ENCODE assay signal across 14 cellular contexts in the genomic region with DNA sequence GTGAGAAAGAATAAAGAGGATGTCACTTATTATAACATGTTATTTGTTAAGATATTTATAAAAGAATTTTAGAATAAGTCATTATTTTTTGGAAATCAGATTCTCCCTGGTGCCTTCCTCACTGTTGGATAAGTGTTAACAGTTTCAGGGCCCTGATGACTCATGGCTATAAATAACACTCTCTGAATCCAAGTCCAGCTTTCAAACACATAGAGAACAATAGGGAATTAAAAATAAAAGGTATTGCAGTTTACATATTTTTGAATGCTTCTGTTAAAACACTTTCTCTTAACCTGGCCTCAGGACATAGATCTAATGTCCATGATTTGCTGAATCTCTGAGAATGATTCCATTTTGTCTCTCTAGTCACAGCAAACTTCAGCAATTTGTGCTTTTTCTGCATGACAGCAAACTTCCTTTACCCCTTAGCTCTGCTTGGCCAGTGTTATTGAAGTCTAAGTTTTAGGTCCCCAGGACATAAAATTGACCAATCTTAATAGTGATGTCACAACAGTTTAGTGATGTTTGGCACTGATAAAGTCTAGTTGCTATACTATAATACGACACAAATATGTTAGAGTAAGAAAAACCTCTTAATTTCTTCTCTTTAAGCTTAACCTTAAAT.
DNase-seq lines count a peak whose midpoint lies in the region; ATAC-seq and TF ChIP-seq lines count a peak whose summit lies in the region.
"Had no signal": no experiment of that assay in that cellular context is flagged by ENCODE, and none has a peak within 500 bp of the region (broad histone marks: within the 10 kb centered on the region; RNA-seq: fewer than 3 reads in every experiment).

No MANE protein-coding gene starts in this region.

- ATAC-seq in HCT116 (no peak), gastroesophageal sphincter (peak; percentile 77)

- no peak for DNase-seq in HCT116 (ENCODE audit: low read depth, low spot score)
- DNase-seq in SK-N-SH: no peak
- no peak for DNase-seq in NCI-H524 (lab: John Stamatoyannopoulos, UW)
- no peak for DNase-seq in GM10248 (ENCODE audit: extremely low spot score)
- DNase-seq in activated T-cell treated with anti-CD3 and anti-CD28 coated beads, Interleukin-2, amount 50 U/mL, for 1 hour: no peak
- no peak for DNase-seq in cerebellar nuclear complex (lab: John Stamatoyannopoulos, UW)
- DNase-seq: activated gamma-delta T cell treated with Interleukin-2 at 50 U/mL for 16 hours, hippocampal formation, NCI-H2081, retina, stomach, T1000 had no signal

- CTCF ChIA-PET in HCT116 (lab: Charles Lee): no interaction called here
- CTCF ChIA-PET in SK-N-SH (lab: Yijun Ruan, JAX): no interaction called here
- CTCF ChIA-PET in GM10248 (lab: Yijun Ruan, JAX): interaction anchor here (0.9 kb wide), 1 partner anchor 8 kb away, joined by 3 read pairs; no protein-coding TSS in a partner anchor

- H3K27me3 ChIP-seq in HCT116 (ENCODE audit: insufficient read depth, low read length) (no peaks in the 10 kb centered on the region), SK-N-SH (ENCODE audit: insufficient read depth) (no peaks in the 10 kb centered on the region), gastroesophageal sphincter (no peaks in the 10 kb centered on the region), rectal smooth muscle tissue (ENCODE audit: control insufficient read depth, insufficient read depth, low read length) (no peaks in the 10 kb centered on the region)
- H3K27me3 ChIP-seq: stomach had no signal

- H4K20me1 ChIP-seq in HCT116 (ENCODE audit: insufficient read depth): no peaks in the 10 kb centered on the region
- H4K20me1 ChIP-seq in SK-N-SH (ENCODE audit: insufficient read depth): no peaks in the 10 kb centered on the region

- RAD21 ChIA-PET in HCT116 (lab: Charles Lee; ENCODE audit: low non-redundant PET in 1 of 2, low total read pairs in 2 of 2, uncharacterized antibody in 2 of 2, unreplicated experiment in 2 of 2): no interaction called here

- H3K4me3 ChIP-seq in HCT116 (replicated peaks in 1 of 2; ENCODE audit: low read depth in 1 of 2, low read length in 2 of 2): no peak overlapping the region
- H3K4me3 ChIP-seq in SK-N-SH (ENCODE audit: low read depth in 2 of 2, low read length in 1 of 2): no peak overlapping the region
- no peak overlapping the region for H3K4me3 ChIP-seq in gastroesophageal sphincter
- no peak overlapping the region for H3K4me3 ChIP-seq in rectal smooth muscle tissue (ENCODE audit: low read length)
- H3K4me3 ChIP-seq: stomach had no signal

- TF ChIP-seq POLR2A in HCT116 (IDR thresholded peaks at IDR 0.05; ENCODE audit: borderline replicate concordance, extremely low read depth, insufficient read depth, insufficient read length): no peak
- no peak for TF ChIP-seq POLR2A in gastroesophageal sphincter (IDR thresholded peaks at IDR 0.05)

- H3K9me3 ChIP-seq in HCT116 (ENCODE audit: control insufficient read depth in 1 of 2, insufficient read depth in 1 of 2, low read depth in 1 of 2, low read length in 2 of 2): no peaks in the 10 kb centered on the region
- no peaks in the 10 kb centered on the region for H3K9me3 ChIP-seq in SK-N-SH
- H3K9me3 ChIP-seq in gastroesophageal sphincter: no peaks in the 10 kb centered on the region
- H3K9me3 ChIP-seq: stomach had no signal

- no peaks in the 10 kb centered on the region for H3K36me3 ChIP-seq in HCT116 (ENCODE audit: control insufficient read depth in 1 of 2, insufficient read depth in 2 of 2, low read length in 2 of 2)
- H3K36me3 ChIP-seq in SK-N-SH (replicated peaks in 1 of 2; ENCODE audit: control insufficient read depth in 1 of 2, insufficient read depth in 2 of 2, low read length in 1 of 2): peaks cover 0 to 10% of the 10 kb centered on the region in 2 experiments
- no peaks in the 10 kb centered on the region for H3K36me3 ChIP-seq in gastroesophageal sphincter
- no peaks in the 10 kb centered on the region for H3K36me3 ChIP-seq in rectal smooth muscle tissue (ENCODE audit: control insufficient read depth, insufficient read depth, low read length)
- H3K36me3 ChIP-seq: stomach had no signal

- H2AFZ ChIP-seq in HCT116 (ENCODE audit: low read depth, low read length, poor library complexity, severe bottlenecking) (peak overlapping the region; percentile 87), SK-N-SH (ENCODE audit: low read depth) (peak overlapping the region; percentile 56; the same call in 1 of the 2 replicates)

- H3F3A ChIP-seq in SK-N-SH (replicated peaks; ENCODE audit: insufficient read depth): peaks cover 33% of the 10 kb centered on the region

- intact Hi-C loops in HCT116 (cut with micrococcal nuclease): no loop called here

- 15% methylated on average over 1 of the region's 1 CpG for WGBS in SK-N-SH (ENCODE audit: low lambda C conversion rate)
- WGBS in gastroesophageal sphincter (ENCODE audit: low coverage in 1 of 2), 2 donors: 20 to 63% methylated on average over 1 of the region's 1 CpG

- no peak for TF ChIP-seq EP300 in SK-N-SH (IDR thresholded peaks at IDR 0.05; ENCODE audit: borderline replicate concordance in 1 of 2, low read depth in 1 of 2, low read length in 1 of 2)
- no peak for TF ChIP-seq EP300 in gastroesophageal sphincter (IDR thresholded peaks at IDR 0.05)

- TF ChIP-seq CTCF in HCT116 (IDR thresholded peaks at IDR 0.05 in 2 of 3, conservative IDR thresholded peaks at IDR 0.05 in 1 of 3; ENCODE audit: borderline replicate concordance in 1 of 3, insufficient read depth in 1 of 3, low read depth in 2 of 3, low read length in 2 of 3) (no peak), SK-N-SH (IDR thresholded peaks at IDR 0.05) (no peak), gastroesophageal sphincter (IDR thresholded peaks at IDR 0.05) (no peak), GM10248 (IDR thresholded peaks at IDR 0.05; ENCODE audit: control extremely low read depth, extremely low read depth, low read depth, missing control alignments) (no peak)

- no peak overlapping the region; the same call in 1 of the 2 replicates for H3K4me2 ChIP-seq in HCT116 (ENCODE audit: low read length)
- H3K4me2 ChIP-seq in SK-N-SH: no peak overlapping the region

- BruUV-seq in HCT116 (replicated peaks; lab: Mats Ljungman, UMichigan): no TSS peak

- no peaks in the 10 kb centered on the region for H3K9me2 ChIP-seq in HCT116 (ENCODE audit: insufficient read depth)
- no peaks in the 10 kb centered on the region for H3K9me2 ChIP-seq in SK-N-SH

- H3K9ac ChIP-seq in HCT116 (ENCODE audit: low read length) (no peak overlapping the region), SK-N-SH (peak overlapping the region; percentile 31; the same call in 1 of the 2 replicates), rectal smooth muscle tissue (ENCODE audit: low read length) (no peak overlapping the region)

- TF ChIP-seq RAD21 in HCT116 (IDR thresholded peaks at IDR 0.05; ENCODE audit: low read depth) (no peak), SK-N-SH (IDR thresholded peaks at IDR 0.05; ENCODE audit: low read length) (no peak)

- POLR2A ChIA-PET in HCT116 (lab: Charles Lee): no interaction called here
- POLR2A ChIA-PET in SK-N-SH (lab: Yijun Ruan, JAX): no interaction called here
- POLR2A ChIA-PET in GM10248 (lab: Yijun Ruan, JAX): no interaction called here

- no peak overlapping the region for H3K27ac ChIP-seq in HCT116 (ENCODE audit: low read depth, low read length)
- peak overlapping the region; percentile 76 to 85; a peak in 3 of 4 replicates for H3K27ac ChIP-seq in SK-N-SH (ENCODE audit: low read depth in 2 of 2, low read length in 1 of 2)
- H3K27ac ChIP-seq in gastroesophageal sphincter: peak overlapping the region; percentile 61 to 73 (median 66)
- peak overlapping the region; percentile 46 for H3K27ac ChIP-seq in rectal smooth muscle tissue (ENCODE audit: low read depth, low read length)
- H3K27ac ChIP-seq: stomach had no signal

- H3K4me1 ChIP-seq in HCT116 (ENCODE audit: control insufficient read depth in 1 of 2, insufficient read depth in 2 of 2, low read length in 2 of 2) (peaks cover 5 to 9% of the 10 kb centered on the region in 2 experiments; a peak in 3 of 4 replicates), SK-N-SH (ENCODE audit: control insufficient read depth in 1 of 2, insufficient read depth in 2 of 2, low read depth in 1 of 2, low read length in 1 of 2) (peaks cover 0 to 18% of the 10 kb centered on the region in 2 experiments; a peak in 3 of 4 replicates), gastroesophageal sphincter (peaks cover 8 to 22% (median 9%) of the 10 kb centered on the region in 3 donors), rectal smooth muscle tissue (ENCODE audit: control insufficient read depth, insufficient read depth, low read length) (peaks cover 12% of the 10 kb centered on the region)

- H3K79me2 ChIP-seq in HCT116 (ENCODE audit: insufficient read depth, low read length) (no peaks in the 10 kb centered on the region), SK-N-SH (ENCODE audit: insufficient read depth) (no peaks in the 10 kb centered on the region)

TF ChIP-seq in HCT116, 20 proteins besides CTCF, POLR2A, EP300 and RAD21 (continues in another document):
- TF ChIP-seq ZNF274 (IDR thresholded peaks at IDR 0.05; ENCODE audit: low read depth, low read length) (no peak), SIN3A (IDR thresholded peaks at IDR 0.05; ENCODE audit: low read depth) (no peak)

TF ChIP-seq in SK-N-SH, 30 proteins besides CTCF, POLR2A, EP300 and RAD21 (continues in another document):
- TF ChIP-seq SIN3A (IDR thresholded peaks at IDR 0.05; ENCODE audit: borderline replicate concordance, low read depth, low read length): no peak
- TF ChIP-seq FOXJ3 (CRISPR knock-in tag; IDR thresholded peaks at IDR 0.05): no peak
- TF ChIP-seq FOXM1 (IDR thresholded peaks at IDR 0.05; ENCODE audit: low read depth): no peak
- peak; percentile 76 for TF ChIP-seq JUND (IDR thresholded peaks at IDR 0.05)
- TF ChIP-seq, protein P1, sequence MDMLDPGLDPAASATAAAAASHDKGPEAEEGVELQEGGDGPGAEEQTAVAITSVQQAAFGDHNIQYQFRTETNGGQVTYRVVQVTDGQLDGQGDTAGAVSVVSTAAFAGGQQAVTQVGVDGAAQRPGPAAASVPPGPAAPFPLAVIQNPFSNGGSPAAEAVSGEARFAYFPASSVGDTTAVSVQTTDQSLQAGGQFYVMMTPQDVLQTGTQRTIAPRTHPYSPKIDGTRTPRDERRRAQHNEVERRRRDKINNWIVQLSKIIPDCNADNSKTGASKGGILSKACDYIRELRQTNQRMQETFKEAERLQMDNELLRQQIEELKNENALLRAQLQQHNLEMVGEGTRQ (IDR thresholded peaks at IDR 0.05; ENCODE audit: borderline replicate concordance, low read depth, low read length): no peak
- TF ChIP-seq FOSL2 (IDR thresholded peaks at IDR 0.05; ENCODE audit: borderline replicate concordance, low read depth): peak; percentile 70
- no peak for TF ChIP-seq ELF1 (IDR thresholded peaks at IDR 0.05)
- peak; percentile 89 for TF ChIP-seq MEF2A (IDR thresholded peaks at IDR 0.05; ENCODE audit: borderline replicate concordance, low read depth)
- TF ChIP-seq, protein P2, sequence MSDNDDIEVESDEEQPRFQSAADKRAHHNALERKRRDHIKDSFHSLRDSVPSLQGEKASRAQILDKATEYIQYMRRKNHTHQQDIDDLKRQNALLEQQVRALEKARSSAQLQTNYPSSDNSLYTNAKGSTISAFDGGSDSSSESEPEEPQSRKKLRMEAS (IDR thresholded peaks at IDR 0.05; ENCODE audit: low read depth): no peak
- TF ChIP-seq RCOR1 (IDR thresholded peaks at IDR 0.05; ENCODE audit: low read length): no peak
